In the genomic region with DNA sequence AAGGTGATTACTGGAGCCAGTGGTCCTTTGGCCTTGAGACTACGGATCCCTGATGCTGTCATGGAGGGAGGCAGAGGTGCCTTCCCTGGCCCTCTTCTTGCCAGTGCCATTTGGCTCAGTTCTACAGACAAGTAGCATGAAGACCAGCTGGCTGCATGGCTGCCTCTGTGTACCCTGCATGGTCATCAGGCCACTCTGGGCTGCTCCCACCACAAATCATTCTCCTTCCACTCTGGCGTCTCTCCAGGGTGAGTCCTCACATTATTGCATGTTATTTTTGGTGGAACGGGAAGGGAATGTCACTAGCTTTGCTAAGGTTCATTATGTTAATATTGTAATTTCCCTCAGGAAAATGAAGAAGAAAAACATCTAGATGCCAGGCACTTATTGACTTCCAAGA, we compare ENCODE assay signal across 22 cellular contexts.
DNase-seq lines count a peak whose midpoint lies in the region; ATAC-seq, FAIRE-seq and TF ChIP-seq lines count a peak whose summit lies in the region.
"Had no signal": no experiment of that assay in that cellular context is flagged by ENCODE, and none has a peak within 500 bp of the region (broad histone marks: within the 10 kb centered on the region; RNA-seq: fewer than 3 reads in every experiment).

No MANE protein-coding gene starts in this region.

- POLR2A ChIA-PET in endothelial cell of umbilical vein (lab: Charles Lee): no interaction called here
- POLR2A ChIA-PET in MCF 10A (lab: Yijun Ruan, JAX): no interaction called here

- H3K27ac Mint-ChIP-seq in nephron (peak overlapping the region; percentile 71 to 79 (median 73)), MCF 10A (ENCODE audit: low read depth, unreplicated experiment) (no peak overlapping the region)
- no peak overlapping the region for H3K27ac Mint-ChIP-seq in activated naive CD8-positive, alpha-beta T cell treated with anti-CD3 and anti-CD28 coated beads, Interleukin-2, amount 50 U/mL, for 24 hours
- H3K27ac Mint-ChIP-seq: CD8-positive, alpha-beta T cell; HFFc6 had no signal

- H3K4me2 ChIP-seq in endothelial cell of umbilical vein (ENCODE audit: insufficient read depth, low read length): no peak overlapping the region
- H3K4me2 ChIP-seq: A549; BLaER1 treated with 17β-estradiol and CSF1 and Interleukin-3, amounts not matched to agents 10 nM and 100 nM; KMS-11 had no signal

- TF ChIP-seq CTCF in endothelial cell of umbilical vein (IDR thresholded peaks at IDR 0.05; ENCODE audit: extremely low read depth in 1 of 2, insufficient read depth in 1 of 2, low read depth in 1 of 2, low read length in 2 of 2) (no peak), nephron (IDR thresholded peaks at IDR 0.05; ENCODE audit: unreplicated experiment in 3 of 3) (no peak), MCF 10A (IDR thresholded peaks at IDR 0.05; ENCODE audit: unreplicated experiment) (no peak)

- H3K27ac ChIP-seq in endothelial cell of umbilical vein (ENCODE audit: insufficient read depth, low read depth, low read length) (no peak overlapping the region), subcutaneous abdominal adipose tissue (ENCODE audit: low read depth, low read length) (peak overlapping the region; percentile 90)
- H3K27ac ChIP-seq: BLaER1 treated with 17β-estradiol and CSF1 and Interleukin-3, amounts not matched to agents 10 nM and 100 nM; KMS-11 had no signal

- H3K9ac ChIP-seq in endothelial cell of umbilical vein (replicated peaks; ENCODE audit: extremely low read depth, insufficient read depth, low read length) (no peak overlapping the region), subcutaneous abdominal adipose tissue (ENCODE audit: low read length in 5 of 5) (no peak overlapping the region)
- H3K9ac ChIP-seq: BLaER1 treated with 17β-estradiol and CSF1 and Interleukin-3, amounts not matched to agents 10 nM and 100 nM; KMS-11 had no signal

- no peaks in the 10 kb centered on the region for H4K20me1 ChIP-seq in endothelial cell of umbilical vein (replicated peaks; ENCODE audit: control insufficient read depth, extremely low read depth, insufficient read depth, low read length)
- H4K20me1 ChIP-seq: BLaER1 treated with 17β-estradiol and CSF1 and Interleukin-3, amounts not matched to agents 10 nM and 100 nM had no signal

- H3K4me1 ChIP-seq in endothelial cell of umbilical vein (ENCODE audit: control insufficient read depth, extremely low read depth, insufficient read depth, low read length) (peaks cover 9% of the 10 kb centered on the region), subcutaneous abdominal adipose tissue (ENCODE audit: control insufficient read depth in 5 of 5, insufficient read depth in 5 of 5, low read length in 5 of 5) (peaks cover 15 to 47% (median 45%) of the 10 kb centered on the region in 5 donors)

- CTCF ChIA-PET in endothelial cell of umbilical vein (lab: Charles Lee) (interaction anchor here (0.7 to 0.9 kb wide), 2 partner anchors 10 to 26 kb away, joined by 3 read pairs; no protein-coding TSS in a partner anchor), MCF 10A (lab: Yijun Ruan, JAX) (no interaction called here)

- H3K9me1 ChIP-seq in endothelial cell of umbilical vein (replicated peaks; ENCODE audit: control insufficient read depth, extremely low read depth, insufficient read depth, low read length): no peaks in the 10 kb centered on the region

- intact Hi-C loops in endothelial cell of umbilical vein (cut with micrococcal nuclease) (no loop called here), MCF 10A (cut with micrococcal nuclease) (no loop called here)

- H3K27me3 Mint-ChIP-seq in nephron (ENCODE audit: low read depth) (peaks cover 17% of the 10 kb centered on the region), MCF 10A (ENCODE audit: insufficient read depth, unreplicated experiment) (no peaks in the 10 kb centered on the region)
- no peaks in the 10 kb centered on the region for H3K27me3 Mint-ChIP-seq in activated naive CD8-positive, alpha-beta T cell treated with anti-CD3 and anti-CD28 coated beads, Interleukin-2, amount 50 U/mL, for 24 hours

- no peaks in the 10 kb centered on the region for H3K36me3 ChIP-seq in endothelial cell of umbilical vein (ENCODE audit: control insufficient read depth in 2 of 2, extremely low read depth in 1 of 2, insufficient read depth in 2 of 2, low read length in 2 of 2)
- no peaks in the 10 kb centered on the region for H3K36me3 ChIP-seq in subcutaneous abdominal adipose tissue (ENCODE audit: control insufficient read depth in 5 of 5, insufficient read depth in 5 of 5, low read length in 5 of 5)
- H3K36me3 ChIP-seq: BLaER1 treated with 17β-estradiol and CSF1 and Interleukin-3, amounts not matched to agents 10 nM and 100 nM had no signal

- no peak overlapping the region for H2AFZ ChIP-seq in endothelial cell of umbilical vein (ENCODE audit: low read depth, low read length)

- H3K9me3 Mint-ChIP-seq in nephron (no peaks in the 10 kb centered on the region), MCF 10A (ENCODE audit: unreplicated experiment) (no peaks in the 10 kb centered on the region)
- no peaks in the 10 kb centered on the region for H3K9me3 Mint-ChIP-seq in activated naive CD8-positive, alpha-beta T cell treated with anti-CD3 and anti-CD28 coated beads, Interleukin-2, amount 50 U/mL, for 24 hours
- H3K9me3 Mint-ChIP-seq: CD8-positive, alpha-beta T cell; HFFc6 had no signal

- H3K27me3 ChIP-seq in endothelial cell of umbilical vein (ENCODE audit: control insufficient read depth in 2 of 2, insufficient read depth in 2 of 2, low read length in 2 of 2): no peaks in the 10 kb centered on the region
- H3K27me3 ChIP-seq in subcutaneous abdominal adipose tissue (ENCODE audit: control insufficient read depth in 5 of 5, insufficient read depth in 4 of 5, low read length in 5 of 5): no peaks in the 10 kb centered on the region
- H3K27me3 ChIP-seq: BLaER1 treated with 17β-estradiol and CSF1 and Interleukin-3, amounts not matched to agents 10 nM and 100 nM had no signal

- FAIRE-seq in endothelial cell of umbilical vein (lab: Jason Lieb, UNC): no peak
- FAIRE-seq: A549, GM12891, GM18507, HepG2 had no signal

- no peak for TF ChIP-seq POLR2A in endothelial cell of umbilical vein (IDR thresholded peaks at IDR 0.05; ENCODE audit: low read depth, low read length)

- ATAC-seq in activated naive CD8-positive, alpha-beta T cell treated with anti-CD3 and anti-CD28 coated beads, Interleukin-2, amount 50 U/mL, for 24 hours: no peak
- ATAC-seq: A549; CD8-positive, alpha-beta T cell; HepG2 had no signal

- dilution Hi-C loops in endothelial cell of umbilical vein (cut with MboI; ENCODE audit: extremely low pct_ligation_motif_present, low sequenced_read_pairs): no loop called here

- H3K4me1 Mint-ChIP-seq in nephron (peaks cover 38% of the 10 kb centered on the region), MCF 10A (ENCODE audit: insufficient read depth, unreplicated experiment) (peaks cover 11% of the 10 kb centered on the region)
- H3K4me1 Mint-ChIP-seq in activated naive CD8-positive, alpha-beta T cell treated with anti-CD3 and anti-CD28 coated beads, Interleukin-2, amount 50 U/mL, for 24 hours: no peaks in the 10 kb centered on the region

- H3K9me3 ChIP-seq in endothelial cell of umbilical vein (replicated peaks; ENCODE audit: control insufficient read depth, insufficient read depth, low read length) (no peaks in the 10 kb centered on the region), subcutaneous abdominal adipose tissue (ENCODE audit: control insufficient read depth in 5 of 5, low read length in 5 of 5) (no peaks in the 10 kb centered on the region)
- H3K9me3 ChIP-seq: A549; BLaER1 treated with 17β-estradiol and CSF1 and Interleukin-3, amounts not matched to agents 10 nM and 100 nM had no signal

- H3K36me3 Mint-ChIP-seq in nephron (ENCODE audit: low read depth) (no peaks in the 10 kb centered on the region), MCF 10A (ENCODE audit: insufficient read depth, unreplicated experiment) (no peaks in the 10 kb centered on the region)
- no peaks in the 10 kb centered on the region for H3K36me3 Mint-ChIP-seq in activated naive CD8-positive, alpha-beta T cell treated with anti-CD3 and anti-CD28 coated beads, Interleukin-2, amount 50 U/mL, for 24 hours (ENCODE audit: low read depth)
- H3K36me3 Mint-ChIP-seq: CD8-positive, alpha-beta T cell had no signal

- DNase-seq in EH (ENCODE audit: low read depth) (peak; percentile 73), endothelial cell of umbilical vein (ENCODE audit: low read depth, low spot score) (peak; percentile 58), MCF 10A (ENCODE audit: unreplicated experiment) (no peak), HuH-7.5 (ENCODE audit: low spot score) (no peak)
- DNase-seq in activated naive CD8-positive, alpha-beta T cell treated with anti-CD3 and anti-CD28 coated beads, Interleukin-2, amount 50 U/mL, for 24 hours: no peak
- DNase-seq: CD8-positive, alpha-beta T cell; H7; HFFc6; NCI-H1417; NCI-H187; NCI-H2227 treated with DMSO at 0.1 percent for 48 hours; NCI-H510A treated with DMSO at 0.1 percent for 48 hours; NCI-H774; SHP77 treated with DMSO at 0.1 percent for 48 hours had no signal

- H3K4me3 ChIP-seq in endothelial cell of umbilical vein (replicated peaks in 1 of 3; ENCODE audit: insufficient read depth in 1 of 3, low read depth in 1 of 3, low read length in 3 of 3) (no peak overlapping the region), subcutaneous abdominal adipose tissue (ENCODE audit: low read depth in 1 of 5, low read length in 5 of 5) (no peak overlapping the region)
- H3K4me3 ChIP-seq: A549; BLaER1 treated with 17β-estradiol and CSF1 and Interleukin-3, amounts not matched to agents 10 nM and 100 nM had no signal

- H3K4me3 Mint-ChIP-seq in nephron (no peak overlapping the region), MCF 10A (ENCODE audit: unreplicated experiment) (no peak overlapping the region)
- no peak overlapping the region for H3K4me3 Mint-ChIP-seq in activated naive CD8-positive, alpha-beta T cell treated with anti-CD3 and anti-CD28 coated beads, Interleukin-2, amount 50 U/mL, for 24 hours
- H3K4me3 Mint-ChIP-seq: CD8-positive, alpha-beta T cell; HFFc6 had no signal

- BruUV-seq in endothelial cell of umbilical vein (replicated peaks; lab: Mats Ljungman, UMichigan) (no TSS peak), MCF 10A (replicated peaks; lab: Mats Ljungman, UMichigan) (no TSS peak)

- no peaks in the 10 kb centered on the region for H3K79me2 ChIP-seq in endothelial cell of umbilical vein (ENCODE audit: control insufficient read depth, insufficient read depth, low read length)

TF ChIP-seq in endothelial cell of umbilical vein, 7 proteins besides CTCF, POLR2A, EP300 and RAD21 (continues in another document):
- TF ChIP-seq EZH2 (IDR thresholded peaks at IDR 0.05; ENCODE audit: borderline replicate concordance, low read depth, low read length, severe bottlenecking): no peak
- no peak for TF ChIP-seq GATA2 (IDR thresholded peaks at IDR 0.05; ENCODE audit: insufficient read depth, insufficient read length, low read depth, low read length)
- TF ChIP-seq POLR2AphosphoS5 (IDR thresholded peaks at IDR 0.05; ENCODE audit: insufficient read depth, low read depth, low read length): no peak
- no peak for TF ChIP-seq FOS (IDR thresholded peaks at IDR 0.05; ENCODE audit: borderline replicate concordance, insufficient read depth, low read length)
- TF ChIP-seq, protein P1, sequence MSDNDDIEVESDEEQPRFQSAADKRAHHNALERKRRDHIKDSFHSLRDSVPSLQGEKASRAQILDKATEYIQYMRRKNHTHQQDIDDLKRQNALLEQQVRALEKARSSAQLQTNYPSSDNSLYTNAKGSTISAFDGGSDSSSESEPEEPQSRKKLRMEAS (IDR thresholded peaks at IDR 0.05; ENCODE audit: insufficient read depth, insufficient read length): no peak

Comparison
In these comparisons a context has a peak if more than half of its experiments do, and no peak if none do; other contexts are left out.
1. DNase-seq: peak in EH (single experiment) and endothelial cell of umbilical vein (single experiment); none in MCF 10A (single experiment), activated naive CD8-positive, alpha-beta T cell treated with anti-CD3 and anti-CD28 coated beads, Interleukin-2, amount 50 U/mL, for 24 hours (single experiment) and HuH-7.5 (single experiment).
2. H3K27ac Mint-ChIP-seq: peak in nephron (3 of 3); none in MCF 10A (single experiment) and activated naive CD8-positive, alpha-beta T cell treated with anti-CD3 and anti-CD28 coated beads, Interleukin-2, amount 50 U/mL, for 24 hours (single experiment).